In the genomic region with DNA sequence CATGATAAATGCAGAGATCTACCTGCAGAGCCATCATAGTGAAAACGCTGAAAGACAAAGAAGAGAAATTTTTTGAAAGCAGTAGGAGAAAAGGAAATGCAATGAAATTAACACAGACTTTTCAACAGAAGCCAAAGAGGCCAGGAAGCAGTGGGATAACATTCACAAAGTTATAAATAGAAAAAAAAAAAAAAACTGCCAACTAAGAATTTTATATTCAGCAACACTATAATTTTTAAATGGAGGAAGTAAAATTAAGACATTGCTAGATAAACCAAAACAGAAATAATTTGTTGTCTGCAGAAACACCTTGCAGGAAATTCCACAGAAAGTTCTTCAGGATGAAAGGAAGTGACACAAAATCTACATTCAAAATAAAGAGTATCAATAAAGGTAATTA, we compare ENCODE assay signal across 34 cellular contexts.
"Had no signal": no experiment of that assay in that cellular context is flagged by ENCODE, and none has a peak within 500 bp of the region (broad histone marks: within the 10 kb centered on the region; RNA-seq: fewer than 3 reads in every experiment).

No MANE protein-coding gene starts in this region.

- H3K36me3 ChIP-seq: MG63 had no signal

- H3K9me3 ChIP-seq: MG63 had no signal

- H3K4me3 ChIP-seq: MG63 had no signal

- DNase-seq: Karpas-422, Kasumi-1, MG63, MM.1S, MV-4-11, NCI-H1048, NCI-H1092, NCI-H1092 treated with DMSO at 0.1 percent for 48 hours, NCI-H1105, NCI-H1105 treated with DMSO at 0.1 percent for 48 hours, NCI-H1417, NCI-H1417 treated with DMSO at 0.1 percent for 48 hours, NCI-H1436, NCI-H1436 treated with DMSO at 0.1 percent for 48 hours, NCI-H146, NCI-H1694, NCI-H1694 treated with DMSO at 0.1 percent for 48 hours, NCI-H187, NCI-H187 treated with DMSO at 0.1 percent for 48 hours, NCI-H1930, NCI-H2029, NCI-H2029 treated with DMSO at 0.1 percent for 48 hours, NCI-H2081, NCI-H2081 treated with DMSO at 0.1 percent for 48 hours, NCI-H2107, NCI-H2171, NCI-H2171 treated with DMSO at 0.1 percent for 48 hours, NCI-H2227 treated with DMSO at 0.1 percent for 48 hours, NCI-H226, NCI-H345, NCI-H446, NCI-H446 treated with DMSO at 0.1 percent for 48 hours, NCI-H510A, NCI-H510A treated with DMSO at 0.1 percent for 48 hours had no signal

- H3K27me3 ChIP-seq: MG63 had no signal
